Comparison of ENCODE assay signal across 8 cellular contexts in genomic region chr4:48778431-48779094, GRCh38. TPM values are rescaled to one million over a fixed set of nuclear protein-coding genes. Genes with fewer than 3 reads are reported as not detected.
DNase-seq lines count a peak whose midpoint lies in the region; ATAC-seq lines count a peak whose summit lies in the region.

No MANE protein-coding gene starts in this region.

- peaks cover 37% of the 10 kb centered on the region for H3K4me1 ChIP-seq in HUES6 (ENCODE audit: control insufficient read depth, insufficient read depth, low read length)

- no peaks in the 10 kb centered on the region for H3K9me3 Mint-ChIP-seq in activated naive CD8-positive, alpha-beta T cell treated with anti-CD3 and anti-CD28 coated beads for 36 hours
- no peaks in the 10 kb centered on the region for H3K9me3 Mint-ChIP-seq in stimulated activated naive CD8-positive, alpha-beta T cell treated with anti-CD3 and anti-CD28 coated beads, Interleukin-15, amount 100 ng/mL, for 72 hours

- peaks cover 49% of the 10 kb centered on the region for H3K4me1 Mint-ChIP-seq in activated naive CD8-positive, alpha-beta T cell treated with anti-CD3 and anti-CD28 coated beads for 36 hours
- H3K4me1 Mint-ChIP-seq in stimulated activated naive CD8-positive, alpha-beta T cell treated with anti-CD3 and anti-CD28 coated beads, Interleukin-15, amount 100 ng/mL, for 72 hours, result peaks cover 58% of the 10 kb centered on the region

- DNase-seq in CD1c-positive myeloid dendritic cell (ENCODE audit: extremely low spot score), result peak; percentile 18
- no peak for DNase-seq in activated naive CD8-positive, alpha-beta T cell treated with anti-CD3 and anti-CD28 coated beads for 36 hours
- no peak for DNase-seq in stimulated activated naive CD8-positive, alpha-beta T cell treated with anti-CD3 and anti-CD28 coated beads, Interleukin-15, amount 100 ng/mL, for 72 hours

- peak overlapping the region; percentile 88; the same call in 1 of the 2 replicates for H3K27ac ChIP-seq in HUES6 (ENCODE audit: low read depth, low read length)

- peak overlapping the region; percentile 88 for H3K9ac ChIP-seq in HUES6 (ENCODE audit: low read length)

- H3K4me3 ChIP-seq in HUES6 (ENCODE audit: low read depth, low read length) (peak overlapping the region; percentile 90), iPS-18c (ENCODE audit: insufficient read depth, low read depth, low read length) (peak overlapping the region; percentile 87)

- no peaks in the 10 kb centered on the region for H3K27me3 ChIP-seq in HUES6 (ENCODE audit: control insufficient read depth, insufficient read depth, low read length)

- ATAC-seq in stimulated activated naive CD8-positive, alpha-beta T cell treated with anti-CD3 and anti-CD28 coated beads, Interleukin-15, amount 100 ng/mL, for 72 hours, result no peak
- no peak for ATAC-seq in HG02610 (IDR thresholded peaks at IDR 0.05; ENCODE audit: unreplicated experiment)
- ATAC-seq in HG03378 (IDR thresholded peaks at IDR 0.05; ENCODE audit: unreplicated experiment), result no peak
- no peak for ATAC-seq in HG03460 (IDR thresholded peaks at IDR 0.05; ENCODE audit: unreplicated experiment)

- no peaks in the 10 kb centered on the region for H3K27me3 Mint-ChIP-seq in activated naive CD8-positive, alpha-beta T cell treated with anti-CD3 and anti-CD28 coated beads for 36 hours
- H3K27me3 Mint-ChIP-seq in stimulated activated naive CD8-positive, alpha-beta T cell treated with anti-CD3 and anti-CD28 coated beads, Interleukin-15, amount 100 ng/mL, for 72 hours, result no peaks in the 10 kb centered on the region

- H3K9me3 ChIP-seq in HUES6 (ENCODE audit: control insufficient read depth, insufficient read depth, low read depth, low read length), result no peaks in the 10 kb centered on the region
- H3K9me3 ChIP-seq in iPS-18c (ENCODE audit: control insufficient read depth, insufficient read depth, low read length), result no peaks in the 10 kb centered on the region

- peaks cover 5% of the 10 kb centered on the region for H3K36me3 Mint-ChIP-seq in activated naive CD8-positive, alpha-beta T cell treated with anti-CD3 and anti-CD28 coated beads for 36 hours

- H3K36me3 ChIP-seq in HUES6 (ENCODE audit: control insufficient read depth, insufficient read depth, low read length), result no peaks in the 10 kb centered on the region

- H3K27ac Mint-ChIP-seq in activated naive CD8-positive, alpha-beta T cell treated with anti-CD3 and anti-CD28 coated beads for 36 hours, result peak overlapping the region; percentile 90
- peak overlapping the region; percentile 84 to 93 for H3K27ac Mint-ChIP-seq in stimulated activated naive CD8-positive, alpha-beta T cell treated with anti-CD3 and anti-CD28 coated beads, Interleukin-15, amount 100 ng/mL, for 72 hours

- peak overlapping the region; percentile 95 for H3K4me3 Mint-ChIP-seq in activated naive CD8-positive, alpha-beta T cell treated with anti-CD3 and anti-CD28 coated beads for 36 hours
- peak overlapping the region; percentile 93 to 100 for H3K4me3 Mint-ChIP-seq in stimulated activated naive CD8-positive, alpha-beta T cell treated with anti-CD3 and anti-CD28 coated beads, Interleukin-15, amount 100 ng/mL, for 72 hours

RNA-seq across cellular contexts. Expression of gene FRYL, which starts 1.5 kb away (rescaled TPM):
- total RNA-seq in activated naive CD8-positive, alpha-beta T cell treated with anti-CD3 and anti-CD28 coated beads for 36 hours, result 10 to 100 TPM; 54.0 to 63.8 TPM

RNA-seq across cellular contexts. Expression of gene OCIAD1, which starts 52.3 kb away (rescaled TPM):
- total RNA-seq in activated naive CD8-positive, alpha-beta T cell treated with anti-CD3 and anti-CD28 coated beads for 36 hours, result 100 to 1,000 TPM; 116 to 122 TPM
